8 cellular contexts compared by ENCODE assay signal in genomic region chr11:117986981-117987495, GRCh38. TPM values are rescaled to one million over a fixed set of nuclear protein-coding genes. Genes with fewer than 3 reads are reported as not detected.
DNase-seq lines count a peak whose midpoint lies in the region; ATAC-seq lines count a peak whose summit lies in the region.

No MANE protein-coding gene starts in this region.

- H3K4me3 Mint-ChIP-seq in stimulated activated naive CD8-positive, alpha-beta T cell treated with anti-CD3 and anti-CD28 coated beads, Interleukin-15, Interleukin-2, amounts not matched to agents 100 ng/mL and 50 ng/mL, for 24 hours: peak overlapping the region; percentile 87

- peaks cover 61% of the 10 kb centered on the region for H3K36me3 Mint-ChIP-seq in stimulated activated naive CD8-positive, alpha-beta T cell treated with anti-CD3 and anti-CD28 coated beads, Interleukin-15, Interleukin-2, amounts not matched to agents 100 ng/mL and 50 ng/mL, for 24 hours (ENCODE audit: low read depth)

- peaks cover 90% of the 10 kb centered on the region for H3K4me1 Mint-ChIP-seq in stimulated activated naive CD8-positive, alpha-beta T cell treated with anti-CD3 and anti-CD28 coated beads, Interleukin-15, Interleukin-2, amounts not matched to agents 100 ng/mL and 50 ng/mL, for 24 hours (ENCODE audit: low read depth)

- DNase-seq in activated gamma-delta T cell treated with Interleukin-2 at 50 U/mL for 16 hours: peak; percentile 59
- no peak for DNase-seq in activated gamma-delta T cell (lab: John Stamatoyannopoulos, UW)
- peak; percentile 58 for DNase-seq in activated T-cell treated with anti-CD3 and anti-CD28 coated beads for 48 hours (ENCODE audit: low read depth)
- DNase-seq in HT-29 (ENCODE audit: low spot score): no peak
- DNase-seq in DMS53 (lab: John Stamatoyannopoulos, UW): no peak

- H3K9me3 Mint-ChIP-seq in stimulated activated naive CD8-positive, alpha-beta T cell treated with anti-CD3 and anti-CD28 coated beads, Interleukin-15, Interleukin-2, amounts not matched to agents 100 ng/mL and 50 ng/mL, for 24 hours: no peaks in the 10 kb centered on the region

- ATAC-seq in HG03575 (IDR thresholded peaks at IDR 0.05; ENCODE audit: extremely low read depth, insufficient number of reproducible peaks, low FRiP score, unreplicated experiment): peak; percentile 44

- peak overlapping the region; percentile 72 for H3K27ac ChIP-seq in layer of hippocampus (ENCODE audit: low read depth, low read length)

- H3K27me3 Mint-ChIP-seq in stimulated activated naive CD8-positive, alpha-beta T cell treated with anti-CD3 and anti-CD28 coated beads, Interleukin-15, Interleukin-2, amounts not matched to agents 100 ng/mL and 50 ng/mL, for 24 hours: no peaks in the 10 kb centered on the region

- no peaks in the 10 kb centered on the region for H3K27me3 ChIP-seq in layer of hippocampus (ENCODE audit: control insufficient read depth, insufficient read depth, low read length)

- H3K27ac Mint-ChIP-seq in stimulated activated naive CD8-positive, alpha-beta T cell treated with anti-CD3 and anti-CD28 coated beads, Interleukin-15, Interleukin-2, amounts not matched to agents 100 ng/mL and 50 ng/mL, for 24 hours: peak overlapping the region; percentile 92

RNA-seq across cellular contexts. Expression of gene IL10RA, which starts 0.8 kb away (rescaled TPM):
- total RNA-seq in HT-29 (2014; rRNA removed; shearing (Covaris generic)): 0.21 TPM in 1 of 2 replicates, not detected in the other

RNA-seq across cellular contexts. Expression of gene TMPRSS13, which starts 57.8 kb away (rescaled TPM):
- total RNA-seq in HT-29 (2014; rRNA removed; shearing (Covaris generic)): 2.8 and 3.1 TPM in 2 replicates

Comparison
In these comparisons a context has a peak if more than half of its experiments do, and no peak if none do; other contexts are left out.
1. DNase-seq: peak in activated gamma-delta T cell treated with Interleukin-2 at 50 U/mL for 16 hours (single experiment) and activated T-cell treated with anti-CD3 and anti-CD28 coated beads for 48 hours (single experiment); none in activated gamma-delta T cell (single experiment), HT-29 (single experiment) and DMS53 (single experiment).